2 cellular contexts compared by ENCODE assay signal in the genomic region with DNA sequence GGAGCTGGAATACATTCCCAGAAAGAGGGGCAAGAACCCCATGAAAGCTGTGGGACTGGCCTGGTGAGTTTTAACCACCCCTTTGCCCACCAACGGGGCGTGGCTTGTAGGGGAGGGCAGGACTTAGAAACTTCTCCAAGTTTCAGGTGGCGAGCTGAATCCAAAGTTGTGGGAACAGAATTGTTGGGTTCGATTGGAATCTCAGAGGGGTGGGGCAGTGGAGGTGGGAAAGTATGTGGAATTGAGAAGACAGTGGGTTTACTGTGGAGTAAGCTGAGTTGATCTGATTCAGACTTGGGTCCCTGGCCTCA.
TF ChIP-seq lines count a peak whose summit lies in the region.

No MANE protein-coding gene starts in this region.

TF ChIP-seq in SK-N-SH, 30 proteins besides CTCF, POLR2A, EP300 and RAD21:
- TF ChIP-seq TAF1 (IDR thresholded peaks at IDR 0.05; ENCODE audit: borderline replicate concordance, low read depth, low read length): no peak
- no peak for TF ChIP-seq JUND (IDR thresholded peaks at IDR 0.05)
- TF ChIP-seq, protein P1, sequence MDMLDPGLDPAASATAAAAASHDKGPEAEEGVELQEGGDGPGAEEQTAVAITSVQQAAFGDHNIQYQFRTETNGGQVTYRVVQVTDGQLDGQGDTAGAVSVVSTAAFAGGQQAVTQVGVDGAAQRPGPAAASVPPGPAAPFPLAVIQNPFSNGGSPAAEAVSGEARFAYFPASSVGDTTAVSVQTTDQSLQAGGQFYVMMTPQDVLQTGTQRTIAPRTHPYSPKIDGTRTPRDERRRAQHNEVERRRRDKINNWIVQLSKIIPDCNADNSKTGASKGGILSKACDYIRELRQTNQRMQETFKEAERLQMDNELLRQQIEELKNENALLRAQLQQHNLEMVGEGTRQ (IDR thresholded peaks at IDR 0.05; ENCODE audit: borderline replicate concordance, low read depth, low read length): no peak
- TF ChIP-seq FOXJ3 (CRISPR knock-in tag; IDR thresholded peaks at IDR 0.05): no peak
- TF ChIP-seq, protein P2, sequence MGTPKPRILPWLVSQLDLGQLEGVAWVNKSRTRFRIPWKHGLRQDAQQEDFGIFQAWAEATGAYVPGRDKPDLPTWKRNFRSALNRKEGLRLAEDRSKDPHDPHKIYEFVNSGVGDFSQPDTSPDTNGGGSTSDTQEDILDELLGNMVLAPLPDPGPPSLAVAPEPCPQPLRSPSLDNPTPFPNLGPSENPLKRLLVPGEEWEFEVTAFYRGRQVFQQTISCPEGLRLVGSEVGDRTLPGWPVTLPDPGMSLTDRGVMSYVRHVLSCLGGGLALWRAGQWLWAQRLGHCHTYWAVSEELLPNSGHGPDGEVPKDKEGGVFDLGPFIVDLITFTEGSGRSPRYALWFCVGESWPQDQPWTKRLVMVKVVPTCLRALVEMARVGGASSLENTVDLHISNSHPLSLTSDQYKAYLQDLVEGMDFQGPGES (IDR thresholded peaks at IDR 0.05; ENCODE audit: low read depth, low read length): no peak
- no peak for TF ChIP-seq POLR2AphosphoS5 (IDR thresholded peaks at IDR 0.05; ENCODE audit: low read depth, low read length)
- TF ChIP-seq MEF2A (IDR thresholded peaks at IDR 0.05; ENCODE audit: borderline replicate concordance, low read depth): no peak
- TF ChIP-seq CHD2 (IDR thresholded peaks at IDR 0.05; ENCODE audit: low read length, partially characterized antibody): no peak
- no peak for TF ChIP-seq GABPA (IDR thresholded peaks at IDR 0.05; ENCODE audit: low read depth)
- TF ChIP-seq RFX5 (IDR thresholded peaks at IDR 0.05; ENCODE audit: low read length): no peak
- TF ChIP-seq YY1 (IDR thresholded peaks at IDR 0.05; ENCODE audit: low read depth): no peak
- no peak for TF ChIP-seq RCOR1 (IDR thresholded peaks at IDR 0.05; ENCODE audit: low read length)
- TF ChIP-seq, protein P3, sequence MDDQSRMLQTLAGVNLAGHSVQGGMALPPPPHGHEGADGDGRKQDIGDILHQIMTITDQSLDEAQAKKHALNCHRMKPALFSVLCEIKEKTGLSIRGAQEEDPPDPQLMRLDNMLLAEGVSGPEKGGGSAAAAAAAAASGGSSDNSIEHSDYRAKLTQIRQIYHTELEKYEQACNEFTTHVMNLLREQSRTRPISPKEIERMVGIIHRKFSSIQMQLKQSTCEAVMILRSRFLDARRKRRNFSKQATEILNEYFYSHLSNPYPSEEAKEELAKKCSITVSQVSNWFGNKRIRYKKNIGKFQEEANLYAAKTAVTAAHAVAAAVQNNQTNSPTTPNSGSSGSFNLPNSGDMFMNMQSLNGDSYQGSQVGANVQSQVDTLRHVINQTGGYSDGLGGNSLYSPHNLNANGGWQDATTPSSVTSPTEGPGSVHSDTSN (IDR thresholded peaks at IDR 0.05): no peak
- no peak for TF ChIP-seq MXI1 (IDR thresholded peaks at IDR 0.05; ENCODE audit: low read depth, low read length)
- TF ChIP-seq, protein P4, sequence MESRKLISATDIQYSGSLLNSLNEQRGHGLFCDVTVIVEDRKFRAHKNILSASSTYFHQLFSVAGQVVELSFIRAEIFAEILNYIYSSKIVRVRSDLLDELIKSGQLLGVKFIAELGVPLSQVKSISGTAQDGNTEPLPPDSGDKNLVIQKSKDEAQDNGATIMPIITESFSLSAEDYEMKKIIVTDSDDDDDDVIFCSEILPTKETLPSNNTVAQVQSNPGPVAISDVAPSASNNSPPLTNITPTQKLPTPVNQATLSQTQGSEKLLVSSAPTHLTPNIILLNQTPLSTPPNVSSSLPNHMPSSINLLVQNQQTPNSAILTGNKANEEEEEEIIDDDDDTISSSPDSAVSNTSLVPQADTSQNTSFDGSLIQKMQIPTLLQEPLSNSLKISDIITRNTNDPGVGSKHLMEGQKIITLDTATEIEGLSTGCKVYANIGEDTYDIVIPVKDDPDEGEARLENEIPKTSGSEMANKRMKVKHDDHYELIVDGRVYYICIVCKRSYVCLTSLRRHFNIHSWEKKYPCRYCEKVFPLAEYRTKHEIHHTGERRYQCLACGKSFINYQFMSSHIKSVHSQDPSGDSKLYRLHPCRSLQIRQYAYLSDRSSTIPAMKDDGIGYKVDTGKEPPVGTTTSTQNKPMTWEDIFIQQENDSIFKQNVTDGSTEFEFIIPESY (IDR thresholded peaks at IDR 0.05; ENCODE audit: borderline replicate concordance, low read depth): no peak
- no peak for TF ChIP-seq NRF1 (IDR thresholded peaks at IDR 0.05; ENCODE audit: low read depth, low read length)
- no peak for TF ChIP-seq SIN3A (IDR thresholded peaks at IDR 0.05; ENCODE audit: borderline replicate concordance, low read depth, low read length)
- no peak for TF ChIP-seq TEAD4 (IDR thresholded peaks at IDR 0.05; ENCODE audit: borderline replicate concordance, insufficient read depth)
- TF ChIP-seq, protein P5, sequence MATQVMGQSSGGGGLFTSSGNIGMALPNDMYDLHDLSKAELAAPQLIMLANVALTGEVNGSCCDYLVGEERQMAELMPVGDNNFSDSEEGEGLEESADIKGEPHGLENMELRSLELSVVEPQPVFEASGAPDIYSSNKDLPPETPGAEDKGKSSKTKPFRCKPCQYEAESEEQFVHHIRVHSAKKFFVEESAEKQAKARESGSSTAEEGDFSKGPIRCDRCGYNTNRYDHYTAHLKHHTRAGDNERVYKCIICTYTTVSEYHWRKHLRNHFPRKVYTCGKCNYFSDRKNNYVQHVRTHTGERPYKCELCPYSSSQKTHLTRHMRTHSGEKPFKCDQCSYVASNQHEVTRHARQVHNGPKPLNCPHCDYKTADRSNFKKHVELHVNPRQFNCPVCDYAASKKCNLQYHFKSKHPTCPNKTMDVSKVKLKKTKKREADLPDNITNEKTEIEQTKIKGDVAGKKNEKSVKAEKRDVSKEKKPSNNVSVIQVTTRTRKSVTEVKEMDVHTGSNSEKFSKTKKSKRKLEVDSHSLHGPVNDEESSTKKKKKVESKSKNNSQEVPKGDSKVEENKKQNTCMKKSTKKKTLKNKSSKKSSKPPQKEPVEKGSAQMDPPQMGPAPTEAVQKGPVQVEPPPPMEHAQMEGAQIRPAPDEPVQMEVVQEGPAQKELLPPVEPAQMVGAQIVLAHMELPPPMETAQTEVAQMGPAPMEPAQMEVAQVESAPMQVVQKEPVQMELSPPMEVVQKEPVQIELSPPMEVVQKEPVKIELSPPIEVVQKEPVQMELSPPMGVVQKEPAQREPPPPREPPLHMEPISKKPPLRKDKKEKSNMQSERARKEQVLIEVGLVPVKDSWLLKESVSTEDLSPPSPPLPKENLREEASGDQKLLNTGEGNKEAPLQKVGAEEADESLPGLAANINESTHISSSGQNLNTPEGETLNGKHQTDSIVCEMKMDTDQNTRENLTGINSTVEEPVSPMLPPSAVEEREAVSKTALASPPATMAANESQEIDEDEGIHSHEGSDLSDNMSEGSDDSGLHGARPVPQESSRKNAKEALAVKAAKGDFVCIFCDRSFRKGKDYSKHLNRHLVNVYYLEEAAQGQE (IDR thresholded peaks at IDR 0.05; ENCODE audit: low read depth, low read length): no peak
TF ChIP-seq in SK-N-SH: peak in this region for 0.

TF ChIP-seq in SK-N-SH treated with all-trans-retinoic acid at 6 μM for 48 hours, 23 proteins besides CTCF, POLR2A, EP300 and RAD21:
- TF ChIP-seq ZNF8 (CRISPR knock-in tag; IDR thresholded peaks at IDR 0.05): no peak
- TF ChIP-seq ZC3H10 (CRISPR knock-in tag; IDR thresholded peaks at IDR 0.05): no peak
- TF ChIP-seq TCF4 (CRISPR knock-in tag; IDR thresholded peaks at IDR 0.05; ENCODE audit: borderline replicate concordance): no peak
- no peak for TF ChIP-seq ISL1 (CRISPR knock-in tag; IDR thresholded peaks at IDR 0.05)
- no peak for TF ChIP-seq ZFP3 (CRISPR knock-in tag; IDR thresholded peaks at IDR 0.05)
- no peak for TF ChIP-seq BACH2 (CRISPR knock-in tag; IDR thresholded peaks at IDR 0.05; ENCODE audit: borderline replicate concordance)
- TF ChIP-seq ESRRG (CRISPR knock-in tag; IDR thresholded peaks at IDR 0.05): no peak
- TF ChIP-seq, protein P6, sequence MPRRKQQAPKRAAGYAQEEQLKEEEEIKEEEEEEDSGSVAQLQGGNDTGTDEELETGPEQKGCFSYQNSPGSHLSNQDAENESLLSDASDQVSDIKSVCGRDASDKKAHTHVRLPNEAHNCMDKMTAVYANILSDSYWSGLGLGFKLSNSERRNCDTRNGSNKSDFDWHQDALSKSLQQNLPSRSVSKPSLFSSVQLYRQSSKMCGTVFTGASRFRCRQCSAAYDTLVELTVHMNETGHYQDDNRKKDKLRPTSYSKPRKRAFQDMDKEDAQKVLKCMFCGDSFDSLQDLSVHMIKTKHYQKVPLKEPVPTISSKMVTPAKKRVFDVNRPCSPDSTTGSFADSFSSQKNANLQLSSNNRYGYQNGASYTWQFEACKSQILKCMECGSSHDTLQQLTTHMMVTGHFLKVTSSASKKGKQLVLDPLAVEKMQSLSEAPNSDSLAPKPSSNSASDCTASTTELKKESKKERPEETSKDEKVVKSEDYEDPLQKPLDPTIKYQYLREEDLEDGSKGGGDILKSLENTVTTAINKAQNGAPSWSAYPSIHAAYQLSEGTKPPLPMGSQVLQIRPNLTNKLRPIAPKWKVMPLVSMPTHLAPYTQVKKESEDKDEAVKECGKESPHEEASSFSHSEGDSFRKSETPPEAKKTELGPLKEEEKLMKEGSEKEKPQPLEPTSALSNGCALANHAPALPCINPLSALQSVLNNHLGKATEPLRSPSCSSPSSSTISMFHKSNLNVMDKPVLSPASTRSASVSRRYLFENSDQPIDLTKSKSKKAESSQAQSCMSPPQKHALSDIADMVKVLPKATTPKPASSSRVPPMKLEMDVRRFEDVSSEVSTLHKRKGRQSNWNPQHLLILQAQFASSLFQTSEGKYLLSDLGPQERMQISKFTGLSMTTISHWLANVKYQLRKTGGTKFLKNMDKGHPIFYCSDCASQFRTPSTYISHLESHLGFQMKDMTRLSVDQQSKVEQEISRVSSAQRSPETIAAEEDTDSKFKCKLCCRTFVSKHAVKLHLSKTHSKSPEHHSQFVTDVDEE (CRISPR knock-in tag; IDR thresholded peaks at IDR 0.05): no peak
- no peak for TF ChIP-seq SNAI2 (CRISPR knock-in tag; IDR thresholded peaks at IDR 0.05)
- TF ChIP-seq OSR1 (CRISPR knock-in tag; IDR thresholded peaks at IDR 0.05): no peak
- TF ChIP-seq TOX (CRISPR knock-in tag; IDR thresholded peaks at IDR 0.05; ENCODE audit: borderline replicate concordance): no peak
- TF ChIP-seq PPARA (CRISPR knock-in tag; IDR thresholded peaks at IDR 0.05; ENCODE audit: borderline replicate concordance): no peak
- no peak for TF ChIP-seq ZNF565 (CRISPR knock-in tag; conservative IDR thresholded peaks at IDR 0.05; ENCODE audit: low read depth)
- no peak for TF ChIP-seq ARNTL (CRISPR knock-in tag; IDR thresholded peaks at IDR 0.05; ENCODE audit: borderline replicate concordance, low read depth)
- TF ChIP-seq, protein P7, sequence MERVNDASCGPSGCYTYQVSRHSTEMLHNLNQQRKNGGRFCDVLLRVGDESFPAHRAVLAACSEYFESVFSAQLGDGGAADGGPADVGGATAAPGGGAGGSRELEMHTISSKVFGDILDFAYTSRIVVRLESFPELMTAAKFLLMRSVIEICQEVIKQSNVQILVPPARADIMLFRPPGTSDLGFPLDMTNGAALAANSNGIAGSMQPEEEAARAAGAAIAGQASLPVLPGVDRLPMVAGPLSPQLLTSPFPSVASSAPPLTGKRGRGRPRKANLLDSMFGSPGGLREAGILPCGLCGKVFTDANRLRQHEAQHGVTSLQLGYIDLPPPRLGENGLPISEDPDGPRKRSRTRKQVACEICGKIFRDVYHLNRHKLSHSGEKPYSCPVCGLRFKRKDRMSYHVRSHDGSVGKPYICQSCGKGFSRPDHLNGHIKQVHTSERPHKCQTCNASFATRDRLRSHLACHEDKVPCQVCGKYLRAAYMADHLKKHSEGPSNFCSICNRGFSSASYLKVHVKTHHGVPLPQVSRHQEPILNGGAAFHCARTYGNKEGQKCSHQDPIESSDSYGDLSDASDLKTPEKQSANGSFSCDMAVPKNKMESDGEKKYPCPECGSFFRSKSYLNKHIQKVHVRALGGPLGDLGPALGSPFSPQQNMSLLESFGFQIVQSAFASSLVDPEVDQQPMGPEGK (CRISPR knock-in tag; IDR thresholded peaks at IDR 0.05; ENCODE audit: borderline replicate concordance): no peak
- TF ChIP-seq, protein P8, sequence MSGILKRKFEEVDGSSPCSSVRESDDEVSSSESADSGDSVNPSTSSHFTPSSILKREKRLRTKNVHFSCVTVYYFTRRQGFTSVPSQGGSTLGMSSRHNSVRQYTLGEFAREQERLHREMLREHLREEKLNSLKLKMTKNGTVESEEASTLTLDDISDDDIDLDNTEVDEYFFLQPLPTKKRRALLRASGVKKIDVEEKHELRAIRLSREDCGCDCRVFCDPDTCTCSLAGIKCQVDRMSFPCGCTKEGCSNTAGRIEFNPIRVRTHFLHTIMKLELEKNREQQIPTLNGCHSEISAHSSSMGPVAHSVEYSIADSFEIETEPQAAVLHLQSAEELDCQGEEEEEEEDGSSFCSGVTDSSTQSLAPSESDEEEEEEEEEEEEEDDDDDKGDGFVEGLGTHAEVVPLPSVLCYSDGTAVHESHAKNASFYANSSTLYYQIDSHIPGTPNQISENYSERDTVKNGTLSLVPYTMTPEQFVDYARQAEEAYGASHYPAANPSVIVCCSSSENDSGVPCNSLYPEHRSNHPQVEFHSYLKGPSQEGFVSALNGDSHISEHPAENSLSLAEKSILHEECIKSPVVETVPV (CRISPR knock-in tag; IDR thresholded peaks at IDR 0.05): no peak
- TF ChIP-seq ZFP30 (CRISPR knock-in tag; IDR thresholded peaks at IDR 0.05): no peak
- TF ChIP-seq ZNF70 (CRISPR knock-in tag; IDR thresholded peaks at IDR 0.05): no peak
- TF ChIP-seq, protein P9, sequence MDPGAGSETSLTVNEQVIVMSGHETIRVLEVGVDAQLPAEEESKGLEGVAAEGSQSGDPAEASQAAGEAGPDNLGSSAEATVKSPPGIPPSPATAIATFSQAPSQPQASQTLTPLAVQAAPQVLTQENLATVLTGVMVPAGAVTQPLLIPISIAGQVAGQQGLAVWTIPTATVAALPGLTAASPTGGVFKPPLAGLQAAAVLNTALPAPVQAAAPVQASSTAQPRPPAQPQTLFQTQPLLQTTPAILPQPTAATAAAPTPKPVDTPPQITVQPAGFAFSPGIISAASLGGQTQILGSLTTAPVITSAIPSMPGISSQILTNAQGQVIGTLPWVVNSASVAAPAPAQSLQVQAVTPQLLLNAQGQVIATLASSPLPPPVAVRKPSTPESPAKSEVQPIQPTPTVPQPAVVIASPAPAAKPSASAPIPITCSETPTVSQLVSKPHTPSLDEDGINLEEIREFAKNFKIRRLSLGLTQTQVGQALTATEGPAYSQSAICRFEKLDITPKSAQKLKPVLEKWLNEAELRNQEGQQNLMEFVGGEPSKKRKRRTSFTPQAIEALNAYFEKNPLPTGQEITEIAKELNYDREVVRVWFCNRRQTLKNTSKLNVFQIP (CRISPR knock-in tag; IDR thresholded peaks at IDR 0.05; ENCODE audit: borderline replicate concordance, low read depth): no peak
